In the genomic region with DNA sequence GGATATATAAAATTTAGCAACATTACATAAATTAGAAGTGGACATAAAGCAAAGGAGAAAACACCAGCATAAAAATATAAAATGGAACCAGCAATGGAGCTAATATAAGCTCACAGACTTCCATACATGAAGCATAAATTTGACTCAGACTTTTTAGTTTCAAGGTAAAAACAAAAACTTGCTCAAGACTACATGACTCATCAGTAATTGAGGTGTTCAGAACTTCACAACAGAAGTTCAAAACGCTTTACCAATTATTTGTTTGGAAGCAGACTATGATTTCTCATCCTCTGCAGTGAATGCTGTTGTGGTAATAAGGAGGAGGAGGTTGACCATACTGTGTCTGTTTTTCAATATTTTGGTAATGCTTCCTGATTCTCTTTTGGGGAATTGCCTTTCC, we compare ENCODE assay signal across 8 cellular contexts.
DNase-seq lines count a peak whose midpoint lies in the region; ATAC-seq, FAIRE-seq and TF ChIP-seq lines count a peak whose summit lies in the region.
"Not testable (repeated sequence)": the region's sequence is repeated elsewhere in the genome, so short reads cannot be mapped to it uniquely, and the experiment has no call there.

No MANE protein-coding gene starts in this region.

- H2BK20ac ChIP-seq in IMR-90 (ENCODE audit: low read depth, low read length), result not testable (repeated sequence)

- WGBS in IMR-90 (ENCODE audit: extremely low coverage in 2 of 2, insufficient read length in 1 of 2), 2 experiments, result no CpG with 5 or more reads among the region's 1 CpG
- WGBS in mammary epithelial cell (ENCODE audit: low coverage, missing lambda C conversion rate), result 7% methylated on average over 1 of the region's 1 CpG
- 48 to 55% methylated on average over 1 of the region's 1 CpG for WGBS in esophagus squamous epithelium, 2 donors
- 0% methylated on average over 1 of the region's 1 CpG for WGBS in HepG2 (ENCODE audit: low lambda C conversion rate)
- WGBS in smooth muscle cell (ENCODE audit: low lambda C conversion rate), result 62% methylated on average over 1 of the region's 1 CpG

- intact Hi-C loops in IMR-90 (cut with micrococcal nuclease); mammary epithelial cell (cut with micrococcal nuclease); esophagus squamous epithelium (cut with DNase I); HepG2 (cut with micrococcal nuclease; ENCODE audit: unreplicated experiment): not testable (repeated sequence)

- not testable (repeated sequence) for H2AK9ac ChIP-seq in IMR-90 (replicated peaks; ENCODE audit: low read depth, low read length, poor library complexity)

- H3K4me2 ChIP-seq in IMR-90 (ENCODE audit: low read depth, low read length); mammary epithelial cell (ENCODE audit: insufficient read depth, low read depth, low read length); HepG2 (ENCODE audit: low read depth, low read length); smooth muscle cell: not testable (repeated sequence)

- not testable (repeated sequence) for H3K56ac ChIP-seq in IMR-90 (ENCODE audit: extremely low read depth, insufficient read depth, low read length)

- not testable (repeated sequence) for H4K5ac ChIP-seq in IMR-90 (ENCODE audit: low read depth, low read length)

- H3K27me3 ChIP-seq in IMR-90 (ENCODE audit: control insufficient read depth, insufficient read depth, low read length); mammary epithelial cell (ENCODE audit: insufficient read depth, low read length); esophagus squamous epithelium: not testable (repeated sequence)
- peaks cover 24% of the 10 kb centered on the region for H3K27me3 ChIP-seq in foreskin keratinocyte
- H3K27me3 ChIP-seq in HepG2 (ENCODE audit: control insufficient read depth in 1 of 2, insufficient read depth in 2 of 2, low read length in 2 of 2), result peaks cover 0 to 11% of the 10 kb centered on the region in 2 experiments; a peak in 2 of 5 replicates
- H3K27me3 ChIP-seq in smooth muscle cell (ENCODE audit: low read depth), result peaks cover 18% of the 10 kb centered on the region

- not testable (repeated sequence) for H3K9me1 ChIP-seq in IMR-90 (ENCODE audit: insufficient read depth, low read length)

- H2BK120ac ChIP-seq in IMR-90 (ENCODE audit: low read depth, low read length), result not testable (repeated sequence)

- H2BK5ac ChIP-seq in IMR-90 (ENCODE audit: low read depth, low read length, poor library complexity, severe bottlenecking), result not testable (repeated sequence)

- not testable (repeated sequence) for H3K23ac ChIP-seq in IMR-90 (ENCODE audit: low read depth, low read length)

- not testable (repeated sequence) for H3K9me3 ChIP-seq in IMR-90 (ENCODE audit: control insufficient read depth, insufficient read depth, low read length); SK-N-MC (ENCODE audit: low read depth, low read length); mammary epithelial cell (replicated peaks; ENCODE audit: insufficient read depth, low read length); esophagus squamous epithelium; HepG2 (ENCODE audit: low read length); smooth muscle cell (replicated peaks; ENCODE audit: low read depth)

- not testable (repeated sequence) for H3K14ac ChIP-seq in IMR-90 (replicated peaks; ENCODE audit: low read depth, low read length)

- not testable (repeated sequence) for TF ChIP-seq RAD21 in IMR-90 (IDR thresholded peaks at IDR 0.05; ENCODE audit: low read length); HepG2 (CRISPR knock-in tag; IDR thresholded peaks at IDR 0.05)

- in situ Hi-C loops in IMR-90 (cut with MboI; ENCODE audit: low sequenced_read_pairs); mammary epithelial cell (cut with MboI; ENCODE audit: low sequenced_read_pairs in 2 of 2); HepG2 (cut with HindIII; ENCODE audit: extremely low pct_ligation_motif_present, low pct_unique_long_range_greater_than_20kb): not testable (repeated sequence)

- not testable (repeated sequence) for H3K9ac ChIP-seq in IMR-90 (ENCODE audit: low read depth, low read length); SK-N-MC (ENCODE audit: insufficient read length); mammary epithelial cell (ENCODE audit: insufficient read depth, low read length); HepG2 (ENCODE audit: insufficient read depth, low read depth, low read length); smooth muscle cell (ENCODE audit: low read depth)

- H3K18ac ChIP-seq in IMR-90 (ENCODE audit: low read depth, low read length), result not testable (repeated sequence)

- dilution Hi-C loops in IMR-90 (cut with HindIII; ENCODE audit: low sequenced_read_pairs, unreplicated experiment); mammary epithelial cell (cut with HindIII; ENCODE audit: low sequenced_read_pairs): not testable (repeated sequence)

- not testable (repeated sequence) for H3K36me3 ChIP-seq in IMR-90 (ENCODE audit: control insufficient read depth, insufficient read depth, low read length); SK-N-MC (ENCODE audit: insufficient read depth, low read length); mammary epithelial cell (ENCODE audit: insufficient read depth, low read length); esophagus squamous epithelium; HepG2 (replicated peaks in 1 of 2; ENCODE audit: control insufficient read depth in 1 of 2, insufficient read depth in 2 of 2, low read length in 2 of 2); smooth muscle cell (ENCODE audit: low read depth)

- POLR2A ChIA-PET in IMR-90 (lab: Charles Lee; ENCODE audit: unreplicated experiment); HepG2 (lab: Yijun Ruan, JAX): not testable (repeated sequence)

- not testable (repeated sequence) for H3K4me1 ChIP-seq in IMR-90 (ENCODE audit: control insufficient read depth, insufficient read depth, low read length); mammary epithelial cell (ENCODE audit: insufficient read depth, low read length); foreskin keratinocyte; HepG2 (ENCODE audit: insufficient read depth, low read length); smooth muscle cell (ENCODE audit: low read depth)
- peaks cover under 1 to 44% (median 10%) of the 10 kb centered on the region in 3 donors for H3K4me1 ChIP-seq in esophagus squamous epithelium

- H3K79me2 ChIP-seq in mammary epithelial cell (ENCODE audit: insufficient read depth, low read length); HepG2 (ENCODE audit: insufficient read depth, low read length); smooth muscle cell (ENCODE audit: low read depth): not testable (repeated sequence)

- not testable (repeated sequence) for H3F3A ChIP-seq in smooth muscle cell (ENCODE audit: low read depth)

- DNase-seq in IMR-90; SK-N-MC (ENCODE audit: low read depth, low spot score); esophagus squamous epithelium (lab: John Stamatoyannopoulos, UW); HepG2 (ENCODE audit: low spot score); smooth muscle cell (lab: John Stamatoyannopoulos, UW; ENCODE audit: unreplicated experiment): not testable (repeated sequence)
- DNase-seq in mammary epithelial cell, result peak; percentile 25
- DNase-seq in epithelial cell of esophagus (ENCODE audit: low read depth), result peak; percentile 63
- DNase-seq in foreskin keratinocyte, result peak; percentile 29 to 59

- not testable (repeated sequence) for TF ChIP-seq EP300 in HepG2 (IDR thresholded peaks at IDR 0.05; ENCODE audit: low read depth in 2 of 2, low read length in 2 of 2); HepG2 (CRISPR knock-in tag; IDR thresholded peaks at IDR 0.05; ENCODE audit: borderline replicate concordance)

- not testable (repeated sequence) for TF ChIP-seq POLR2A in IMR-90 (IDR thresholded peaks at IDR 0.05; ENCODE audit: low read depth, low read length); esophagus squamous epithelium (IDR thresholded peaks at IDR 0.05); HepG2 (IDR thresholded peaks at IDR 0.05; ENCODE audit: insufficient read depth in 1 of 2, low read depth in 2 of 2, low read length in 2 of 2)

- H4K20me1 ChIP-seq in IMR-90 (ENCODE audit: insufficient read depth, low read length); mammary epithelial cell (ENCODE audit: insufficient read depth, low read length); HepG2 (ENCODE audit: insufficient read depth, low read length); smooth muscle cell (ENCODE audit: low read depth): not testable (repeated sequence)

- H2BK15ac ChIP-seq in IMR-90 (ENCODE audit: low read depth, low read length), result not testable (repeated sequence)

- not testable (repeated sequence) for H2AK5ac ChIP-seq in IMR-90 (ENCODE audit: low read depth, low read length)

- CTCF ChIA-PET in IMR-90 (lab: Yijun Ruan, JAX); mammary epithelial cell (lab: Charles Lee; ENCODE audit: low non-redundant PET); HepG2 (lab: Yijun Ruan, JAX; ENCODE audit: low intra/inter-chr PET ratio, low total read pairs): not testable (repeated sequence)

- not testable (repeated sequence) for H4K91ac ChIP-seq in IMR-90 (ENCODE audit: insufficient read depth, low read depth, low read length)

- not testable (repeated sequence) for H4K8ac ChIP-seq in IMR-90 (ENCODE audit: low read depth in 2 of 2, low read length in 2 of 2)

- not testable (repeated sequence) for H3K27ac ChIP-seq in IMR-90 (ENCODE audit: insufficient read depth, low read length); mammary epithelial cell (ENCODE audit: insufficient read depth, low read depth, low read length); foreskin keratinocyte; HepG2 (ENCODE audit: extremely low read length, insufficient read depth, low read length)
- H3K27ac ChIP-seq in SK-N-MC, result peak overlapping the region; percentile 66; the same call in 1 of the 2 replicates
- peak overlapping the region in 3 of 4 donors; percentile 11 to 31 (median 17) for H3K27ac ChIP-seq in esophagus squamous epithelium
- peak overlapping the region; percentile 10 for H3K27ac ChIP-seq in smooth muscle cell (ENCODE audit: low read depth)

- not testable (repeated sequence) for H3K4ac ChIP-seq in IMR-90 (ENCODE audit: low read depth, low read length)

- H2AFZ ChIP-seq in IMR-90 (replicated peaks; ENCODE audit: low read length, poor library complexity); mammary epithelial cell (ENCODE audit: low read depth, low read length); HepG2 (ENCODE audit: low read length); smooth muscle cell (ENCODE audit: low read depth): not testable (repeated sequence)

- not testable (repeated sequence) for H3K4me3 ChIP-seq in IMR-90 (ENCODE audit: insufficient read depth, low read depth, low read length); mammary epithelial cell (replicated peaks in 1 of 3; ENCODE audit: insufficient read depth in 1 of 3, low read depth in 2 of 3, low read length in 3 of 3); epithelial cell of esophagus (ENCODE audit: low read length); esophagus squamous epithelium; HepG2 (replicated peaks in 1 of 3; ENCODE audit: insufficient read depth in 1 of 3, low read depth in 2 of 3, low read length in 3 of 3); smooth muscle cell
- peak overlapping the region; percentile 8 for H3K4me3 ChIP-seq in SK-N-MC

- not testable (repeated sequence) for ATAC-seq in IMR-90 (ENCODE audit: low read depth); HepG2
- peak; percentile 72 for ATAC-seq in foreskin keratinocyte

- not testable (repeated sequence) for BruUV-seq in IMR-90 (replicated peaks; lab: Mats Ljungman, UMichigan); mammary epithelial cell (replicated peaks; lab: Mats Ljungman, UMichigan); HepG2 (replicated peaks; lab: Mats Ljungman, UMichigan)

- not testable (repeated sequence) for TF ChIP-seq CTCF in IMR-90 (conservative IDR thresholded peaks at IDR 0.05; ENCODE audit: low read depth, low read length); mammary epithelial cell (conservative IDR thresholded peaks at IDR 0.05 in 1 of 2, IDR thresholded peaks at IDR 0.05 in 1 of 2; ENCODE audit: extremely low read depth in 1 of 2, insufficient read depth in 1 of 2, low read depth in 1 of 2, low read length in 2 of 2); epithelial cell of esophagus (IDR thresholded peaks at IDR 0.05; ENCODE audit: insufficient read depth, low read depth, low read length, missing control alignments); esophagus squamous epithelium (IDR thresholded peaks at IDR 0.05); foreskin keratinocyte (conservative IDR thresholded peaks at IDR 0.05); HepG2 (CRISPR knock-in tag; IDR thresholded peaks at IDR 0.05); smooth muscle cell (IDR thresholded peaks at IDR 0.05; ENCODE audit: borderline replicate concordance, insufficient read depth, poor library complexity, severe bottlenecking)

- peak; percentile 60 for FAIRE-seq in HepG2 (lab: Jason Lieb, UNC)

- not testable (repeated sequence) for H3K79me1 ChIP-seq in IMR-90 (ENCODE audit: low read depth in 1 of 2, low read length in 2 of 2)
